In the genomic region with DNA sequence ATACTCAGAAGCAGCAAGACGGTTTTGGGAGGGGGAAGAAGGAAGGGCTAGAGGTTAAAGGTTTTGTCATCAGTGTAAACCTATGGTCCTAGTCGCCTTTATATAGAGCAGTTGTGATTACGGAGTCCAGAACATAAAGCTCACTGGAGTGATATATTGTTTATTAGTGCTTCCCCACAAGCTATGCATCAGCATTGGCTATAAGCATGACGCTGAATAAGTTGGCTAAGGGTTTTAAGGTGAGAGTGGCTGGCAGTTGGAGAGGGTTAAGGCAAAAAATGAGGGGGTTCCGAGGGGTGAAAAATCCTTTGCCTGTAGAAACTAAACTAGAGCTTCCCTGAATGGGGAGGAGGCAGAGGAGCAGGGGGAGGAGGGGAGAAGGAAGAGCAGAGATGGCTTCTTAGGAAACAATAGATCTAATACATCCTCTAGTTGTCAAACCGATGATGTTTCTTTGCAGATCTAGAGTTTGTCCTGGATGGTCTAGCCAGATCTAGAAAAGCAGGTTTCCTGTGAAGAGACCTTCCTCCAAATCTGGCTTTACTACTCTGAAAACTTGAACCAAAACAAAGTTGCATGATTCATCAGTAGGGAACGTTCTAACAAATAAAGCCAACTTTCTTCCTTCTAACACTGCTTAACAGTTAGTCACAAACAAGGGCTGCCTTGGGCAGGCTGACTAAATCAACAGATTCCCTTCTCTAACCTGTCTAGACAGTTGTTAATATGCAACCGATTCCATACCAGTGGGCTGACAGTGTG, we compare ENCODE assay signal across 8 cellular contexts. TPM values are rescaled to one million over a fixed set of nuclear protein-coding genes. Genes with fewer than 3 reads are reported as not detected.
DNase-seq lines count a peak whose midpoint lies in the region; ATAC-seq and TF ChIP-seq lines count a peak whose summit lies in the region.

No MANE protein-coding gene starts in this region.

- H3K36me3 Mint-ChIP-seq in GM23338 (ENCODE audit: low read depth) (no peaks in the 10 kb centered on the region), nephron (ENCODE audit: low read depth) (no peaks in the 10 kb centered on the region)

- H3K27ac Mint-ChIP-seq in GM23338 = no peak overlapping the region
- H3K27ac Mint-ChIP-seq in nephron = peak overlapping the region; percentile 89 to 100 (median 100)

- H3K9me3 Mint-ChIP-seq in GM23338 (no peaks in the 10 kb centered on the region; the same call in 2 of the 3 replicates), nephron (no peaks in the 10 kb centered on the region)

- no peaks in the 10 kb centered on the region for H3K9me3 ChIP-seq in A673 (ENCODE audit: low read depth, low read length, poor library complexity, severe bottlenecking)

- H3K36me3 ChIP-seq in A673 (ENCODE audit: insufficient read depth, low read length, poor library complexity, severe bottlenecking) (no peaks in the 10 kb centered on the region), GM23338 (ENCODE audit: insufficient read depth) (no peaks in the 10 kb centered on the region)

- H3K4me2 ChIP-seq in GM23338 = peak overlapping the region; percentile 91

- no peak overlapping the region for H2AFZ ChIP-seq in GM23338

- CTCF ChIA-PET in A673 (lab: Charles Lee) = no interaction called here

- H3K27ac ChIP-seq in A673 (ENCODE audit: low read depth, low read length, poor library complexity, severe bottlenecking) = peak overlapping the region; percentile 1
- H3K27ac ChIP-seq in GM23338 (ENCODE audit: low read depth) = no peak overlapping the region

- H3K4me3 ChIP-seq in A673 (ENCODE audit: low read depth, low read length, poor library complexity, severe bottlenecking) (peak overlapping the region; percentile 83), GM23338 (peak overlapping the region; percentile 87), fibroblast of mammary gland (ENCODE audit: control insufficient read depth, low read depth, low read length) (peak overlapping the region; percentile 91)

- H4K20me1 ChIP-seq in GM23338 (replicated peaks; ENCODE audit: insufficient read depth) = no peaks in the 10 kb centered on the region

- H3K4me3 Mint-ChIP-seq in GM23338 (peak overlapping the region; percentile 86), nephron (peak overlapping the region; percentile 89 to 99 (median 96))

- POLR2A ChIA-PET in A673 (lab: Charles Lee; ENCODE audit: low non-redundant PET) = interaction anchor here (0.5 kb wide), 1 partner anchor 542 kb away, joined by 7 read pairs; no protein-coding TSS in a partner anchor

- H3K4me1 Mint-ChIP-seq in GM23338 = peaks cover 74% of the 10 kb centered on the region
- H3K4me1 Mint-ChIP-seq in nephron = peaks cover 48% of the 10 kb centered on the region

- intact Hi-C loops in A673 (cut with micrococcal nuclease; ENCODE audit: unreplicated experiment) = loop anchor here (10.0 kb wide), 1 partner anchor 88 kb away; no protein-coding TSS in a partner anchor

- H3K9me2 ChIP-seq in GM23338 (ENCODE audit: insufficient read depth) = no peaks in the 10 kb centered on the region

- H3K27me3 Mint-ChIP-seq in GM23338 (ENCODE audit: insufficient read depth, low read depth, poor library complexity) (peaks cover 22% of the 10 kb centered on the region), nephron (ENCODE audit: low read depth) (no peaks in the 10 kb centered on the region)

- TF ChIP-seq CTCF in A673 (conservative IDR thresholded peaks at IDR 0.05; ENCODE audit: low read depth, low read length) (no peak), GM23338 (conservative IDR thresholded peaks at IDR 0.05; ENCODE audit: low read depth in 2 of 2) (no peak), fibroblast of mammary gland (conservative IDR thresholded peaks at IDR 0.05; ENCODE audit: control insufficient read depth, insufficient read depth, low read depth, low read length) (no peak), nephron (IDR thresholded peaks at IDR 0.05; ENCODE audit: unreplicated experiment in 3 of 3) (no peak)

- H3K4me1 ChIP-seq in A673 (ENCODE audit: insufficient read depth, low read length, poor library complexity, severe bottlenecking) (peaks cover 20% of the 10 kb centered on the region), GM23338 (ENCODE audit: insufficient read depth) (peaks cover 65% of the 10 kb centered on the region)

- peaks cover 77% of the 10 kb centered on the region for H3K79me2 ChIP-seq in GM23338 (replicated peaks; ENCODE audit: insufficient read depth)

- no peaks in the 10 kb centered on the region; the same call in 1 of the 2 replicates for H3F3A ChIP-seq in GM23338 (replicated peaks; ENCODE audit: low read depth)

- no peak for ATAC-seq in GM23338
- ATAC-seq in HG02763 (IDR thresholded peaks at IDR 0.05; ENCODE audit: unreplicated experiment) = no peak
- ATAC-seq in HG03439 (IDR thresholded peaks at IDR 0.05; ENCODE audit: unreplicated experiment) = no peak

- BruUV-seq in A673 (replicated peaks; lab: Mats Ljungman, UMichigan) = no TSS peak

- H3K27me3 ChIP-seq in A673 (replicated peaks; ENCODE audit: insufficient read depth, low read depth, low read length, poor library complexity) (no peaks in the 10 kb centered on the region), GM23338 (ENCODE audit: insufficient read depth) (peaks cover 5% of the 10 kb centered on the region; the same call in 1 of the 2 replicates)

- DNase-seq in A673 (ENCODE audit: low spot score) (no peak), GM23338 (ENCODE audit: low spot score) (peak; percentile 36), fibroblast of mammary gland (ENCODE audit: low read depth) (peak; percentile 95), T-helper 9 cell (no peak)
- DNase-seq in activated CD4-positive, alpha-beta T cell treated with anti-CD3 and anti-CD28 coated beads for 4 hours = peak; percentile 24 to 38

TF ChIP-seq in GM23338, 12 proteins besides CTCF, POLR2A, EP300 and RAD21 (continues in another document):
- TF ChIP-seq CREB1 (CRISPR knock-in tag; IDR thresholded peaks at IDR 0.05; ENCODE audit: low read depth) (no peak), ZNF331 (CRISPR knock-in tag; IDR thresholded peaks at IDR 0.05; ENCODE audit: low read depth) (no peak), JUNB (IDR thresholded peaks at IDR 0.05; ENCODE audit: unreplicated experiment) (no peak), EZH2 (IDR thresholded peaks at IDR 0.05; ENCODE audit: low read depth, unreplicated experiment) (no peak), POLR2AphosphoS5 (IDR thresholded peaks at IDR 0.05; ENCODE audit: low read depth) (no peak), NANOG (IDR thresholded peaks at IDR 0.05; ENCODE audit: borderline replicate concordance) (no peak), EZH2phosphoT487 (IDR thresholded peaks at IDR 0.05; ENCODE audit: unreplicated experiment) (no peak), STAT1 (IDR thresholded peaks at IDR 0.05; ENCODE audit: unreplicated experiment) (no peak), ZNF114 (CRISPR knock-in tag; IDR thresholded peaks at IDR 0.05) (no peak)
- TF ChIP-seq, protein P1, sequence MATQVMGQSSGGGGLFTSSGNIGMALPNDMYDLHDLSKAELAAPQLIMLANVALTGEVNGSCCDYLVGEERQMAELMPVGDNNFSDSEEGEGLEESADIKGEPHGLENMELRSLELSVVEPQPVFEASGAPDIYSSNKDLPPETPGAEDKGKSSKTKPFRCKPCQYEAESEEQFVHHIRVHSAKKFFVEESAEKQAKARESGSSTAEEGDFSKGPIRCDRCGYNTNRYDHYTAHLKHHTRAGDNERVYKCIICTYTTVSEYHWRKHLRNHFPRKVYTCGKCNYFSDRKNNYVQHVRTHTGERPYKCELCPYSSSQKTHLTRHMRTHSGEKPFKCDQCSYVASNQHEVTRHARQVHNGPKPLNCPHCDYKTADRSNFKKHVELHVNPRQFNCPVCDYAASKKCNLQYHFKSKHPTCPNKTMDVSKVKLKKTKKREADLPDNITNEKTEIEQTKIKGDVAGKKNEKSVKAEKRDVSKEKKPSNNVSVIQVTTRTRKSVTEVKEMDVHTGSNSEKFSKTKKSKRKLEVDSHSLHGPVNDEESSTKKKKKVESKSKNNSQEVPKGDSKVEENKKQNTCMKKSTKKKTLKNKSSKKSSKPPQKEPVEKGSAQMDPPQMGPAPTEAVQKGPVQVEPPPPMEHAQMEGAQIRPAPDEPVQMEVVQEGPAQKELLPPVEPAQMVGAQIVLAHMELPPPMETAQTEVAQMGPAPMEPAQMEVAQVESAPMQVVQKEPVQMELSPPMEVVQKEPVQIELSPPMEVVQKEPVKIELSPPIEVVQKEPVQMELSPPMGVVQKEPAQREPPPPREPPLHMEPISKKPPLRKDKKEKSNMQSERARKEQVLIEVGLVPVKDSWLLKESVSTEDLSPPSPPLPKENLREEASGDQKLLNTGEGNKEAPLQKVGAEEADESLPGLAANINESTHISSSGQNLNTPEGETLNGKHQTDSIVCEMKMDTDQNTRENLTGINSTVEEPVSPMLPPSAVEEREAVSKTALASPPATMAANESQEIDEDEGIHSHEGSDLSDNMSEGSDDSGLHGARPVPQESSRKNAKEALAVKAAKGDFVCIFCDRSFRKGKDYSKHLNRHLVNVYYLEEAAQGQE (IDR thresholded peaks at IDR 0.05; ENCODE audit: unreplicated experiment) = no peak
- TF ChIP-seq, protein P2, sequence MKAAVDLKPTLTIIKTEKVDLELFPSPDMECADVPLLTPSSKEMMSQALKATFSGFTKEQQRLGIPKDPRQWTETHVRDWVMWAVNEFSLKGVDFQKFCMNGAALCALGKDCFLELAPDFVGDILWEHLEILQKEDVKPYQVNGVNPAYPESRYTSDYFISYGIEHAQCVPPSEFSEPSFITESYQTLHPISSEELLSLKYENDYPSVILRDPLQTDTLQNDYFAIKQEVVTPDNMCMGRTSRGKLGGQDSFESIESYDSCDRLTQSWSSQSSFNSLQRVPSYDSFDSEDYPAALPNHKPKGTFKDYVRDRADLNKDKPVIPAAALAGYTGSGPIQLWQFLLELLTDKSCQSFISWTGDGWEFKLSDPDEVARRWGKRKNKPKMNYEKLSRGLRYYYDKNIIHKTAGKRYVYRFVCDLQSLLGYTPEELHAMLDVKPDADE (IDR thresholded peaks at IDR 0.05) = no peak

RNA-seq across cellular contexts. Expression of gene KLF7, which starts 2.5 kb away (rescaled TPM):
- total RNA-seq in A673 (2021) = 15.3 and 16.4 TPM in 2 replicates
- total RNA-seq in GM23338 (2014; rRNA removed; shearing (Covaris generic)) = 11.1 and 15.4 TPM in 2 replicates
- 5.7 and 7.6 TPM in 2 replicates for polyA plus RNA-seq in GM23338 (2016; fragmentation: Nextera tagmentation; extraction: Ambion mirVana)

Comparison
In these comparisons a context has a peak if more than half of its experiments do, and no peak if none do; other contexts are left out.
1. DNase-seq: peak in GM23338 (single experiment), activated CD4-positive, alpha-beta T cell treated with anti-CD3 and anti-CD28 coated beads for 4 hours (2 of 2) and fibroblast of mammary gland (single experiment); none in A673 (single experiment) and T-helper 9 cell (single experiment).
2. Peak in every context shown above with its lines, with median percentiles within 50 percentile points of each other: H3K4me3 ChIP-seq.